ENCODE assay signal across 15 cellular contexts in genomic region chr7:68306692-68307107, GRCh38.
DNase-seq lines count a peak whose midpoint lies in the region; ATAC-seq and TF ChIP-seq lines count a peak whose summit lies in the region.
"Had no signal": no experiment of that assay in that cellular context is flagged by ENCODE, and none has a peak within 500 bp of the region (broad histone marks: within the 10 kb centered on the region; RNA-seq: fewer than 3 reads in every experiment).

No MANE protein-coding gene starts in this region.

- no peaks in the 10 kb centered on the region for H3K27me3 ChIP-seq in foreskin keratinocyte

- peak; percentile 84 for ATAC-seq in foreskin keratinocyte
- ATAC-seq in GM21576 (IDR thresholded peaks at IDR 0.05; ENCODE audit: unreplicated experiment) = no peak
- ATAC-seq: K562 had no signal

- peak; percentile 79 for DNase-seq in A172 (ENCODE audit: low spot score)
- DNase-seq in NCI-H226 = peak; percentile 35
- DNase-seq in foreskin keratinocyte = no peak
- peak; percentile 62 for DNase-seq in putamen (ENCODE audit: low spot score)
- DNase-seq in GM19238 (ENCODE audit: insufficient read length, low spot score) = no peak
- DNase-seq in NCI-H526 treated with DMSO at 0.1 percent for 48 hours (lab: John Stamatoyannopoulos, UW) = no peak
- DNase-seq: C1 segment of cervical spinal cord; Calu3; CD4-positive, alpha-beta T cell; DMS 273 treated with DMSO at 0.1 percent for 48 hours; GM23248; H7 had no signal

- no peak overlapping the region for H3K27ac ChIP-seq in foreskin keratinocyte
- H3K27ac ChIP-seq: 22Rv1, GM23248 had no signal

- no peak for TF ChIP-seq CTCF in foreskin keratinocyte (conservative IDR thresholded peaks at IDR 0.05)

- H3K4me1 ChIP-seq in foreskin keratinocyte = peaks cover 5% of the 10 kb centered on the region

Comparison
In these comparisons a context has a peak if more than half of its experiments do, and no peak if none do; other contexts are left out.
1. DNase-seq: peak in A172 (single experiment), NCI-H226 (single experiment) and putamen (single experiment); none in foreskin keratinocyte (0 of 2), GM19238 (single experiment) and NCI-H526 treated with DMSO at 0.1 percent for 48 hours (single experiment).